23 cellular contexts compared by ENCODE assay signal in the genomic region with DNA sequence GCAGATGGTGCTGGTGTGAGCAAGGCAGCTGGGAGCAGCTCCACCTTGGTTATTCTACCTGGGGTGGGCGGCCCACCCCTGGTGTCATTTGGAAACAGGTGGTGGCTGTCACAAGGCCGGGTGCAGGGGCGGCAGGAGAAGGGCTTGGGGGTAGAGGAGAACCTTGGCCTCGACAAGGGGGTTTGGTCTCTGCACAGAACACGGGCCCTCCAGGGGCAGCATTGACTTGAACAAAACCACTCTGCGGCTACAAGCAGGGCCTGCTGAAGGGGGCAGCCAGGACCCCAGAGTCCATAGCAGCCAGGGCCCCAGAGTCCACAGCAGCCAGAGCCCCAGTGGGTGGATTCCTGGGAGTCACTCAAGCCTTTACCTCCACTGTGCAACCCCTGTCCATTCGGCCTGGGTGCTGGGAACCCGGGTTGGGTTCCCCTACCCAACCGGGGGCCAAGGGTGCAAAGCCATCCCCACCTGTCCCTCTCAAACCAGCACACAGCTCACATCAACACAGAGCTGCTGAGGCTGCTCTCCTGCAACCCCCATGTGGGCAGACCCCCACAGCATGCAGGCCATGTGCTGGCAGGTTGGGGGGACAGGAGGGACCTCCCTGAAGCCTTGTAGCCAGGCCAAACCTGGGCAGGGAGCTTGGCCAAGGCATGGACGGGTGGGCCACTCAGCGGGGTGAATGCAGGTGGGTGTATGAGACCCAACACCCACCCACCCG. TPM values are rescaled to one million over a fixed set of nuclear protein-coding genes. Genes with fewer than 3 reads are reported as not detected.
"Had no signal": no experiment of that assay in that cellular context is flagged by ENCODE, and none has a peak within 500 bp of the region (broad histone marks: within the 10 kb centered on the region; RNA-seq: fewer than 3 reads in every experiment).

No MANE protein-coding gene starts in this region.

- DNase-seq: activated CD4-positive, alpha-beta T cell treated with anti-CD3 and anti-CD28 coated beads, Interleukin-2, amount 50 U/mL, for 4 hours; activated CD4-positive, CD25-positive, alpha-beta regulatory T cell treated with anti-CD3 and anti-CD28 coated beads, Interleukin-2, amount 50 U/mL, for 72 hours; activated gamma-delta T cell; activated T-cell treated with anti-CD3 and anti-CD28 coated beads, Interleukin-2, amount 50 U/mL, for 48 hours; foreskin fibroblast; left cardiac atrium; lower lobe of right lung; retina; stimulated activated CD4-positive, alpha-beta T cell treated with anti-CD3 and anti-CD28 coated beads, Interleukin-12 subunit alpha, Interleukin-12 subunit beta, amount 100 ng/mL, for 4 hours; stimulated activated CD4-positive, alpha-beta T cell treated with anti-CD3 and anti-CD28 coated beads, Interleukin-1b, Interleukin-23, amount 100 ng/mL, for 48 hours; stimulated activated CD8-positive, alpha-beta memory T cell treated with anti-CD3 and anti-CD28 coated beads, Interleukin-4, amount 100 ng/mL, for 48 hours; stimulated activated naive CD4-positive, alpha-beta T cell treated with Interleukin-2 at 50 U/mL for 16 hours; T-helper 2 cell; uterus had no signal

- H3K4me1 Mint-ChIP-seq: mesothelial cell of epicardium had no signal

- H3K9me3 ChIP-seq: lower lobe of right lung, tibial artery, uterus had no signal

- H3K27ac Mint-ChIP-seq: activated naive CD8-positive, alpha-beta T cell; mesothelial cell of epicardium; natural killer cell treated with Interleukin-12 subunit alpha and Interleukin-12 subunit beta and Interleukin-15 and Interleukin-18, amount 100 ng/mL, for 72 hours had no signal

- H3K27me3 ChIP-seq: tibial artery, uterus had no signal

- H3K36me3 ChIP-seq: uterus had no signal

- H3K9me3 Mint-ChIP-seq: mesothelial cell of epicardium; natural killer cell treated with Interleukin-12 subunit alpha and Interleukin-12 subunit beta and Interleukin-15 and Interleukin-18, amount 100 ng/mL, for 72 hours had no signal

- ATAC-seq: left cardiac atrium; lower lobe of right lung; natural killer cell treated with Interleukin-12 subunit alpha and Interleukin-12 subunit beta and Interleukin-15 and Interleukin-18, amount 100 ng/mL, for 72 hours had no signal

- H3K27me3 Mint-ChIP-seq: activated naive CD8-positive, alpha-beta T cell; natural killer cell treated with Interleukin-12 subunit alpha and Interleukin-12 subunit beta and Interleukin-15 and Interleukin-18, amount 100 ng/mL, for 72 hours had no signal

- H3K4me3 ChIP-seq: lower lobe of right lung, tibial artery, uterus had no signal

- H3K27ac ChIP-seq: epithelial cell of prostate, lower lobe of right lung, tibial artery, uterus, VCaP had no signal

- H3K36me3 Mint-ChIP-seq: activated naive CD8-positive, alpha-beta T cell; natural killer cell treated with Interleukin-12 subunit alpha and Interleukin-12 subunit beta and Interleukin-15 and Interleukin-18, amount 100 ng/mL, for 72 hours had no signal

- H3K4me3 Mint-ChIP-seq: activated naive CD8-positive, alpha-beta T cell; mesothelial cell of epicardium; natural killer cell treated with Interleukin-12 subunit alpha and Interleukin-12 subunit beta and Interleukin-15 and Interleukin-18, amount 100 ng/mL, for 72 hours had no signal

RNA-seq across cellular contexts. Expression of gene TRIM17, which starts 17.8 kb away (rescaled TPM):
- total RNA-seq: dermis microvascular lymphatic vessel endothelial cell, glomerular endothelial cell, subcutaneous adipose tissue had no signal
